22 cellular contexts compared by ENCODE assay signal in the genomic region with DNA sequence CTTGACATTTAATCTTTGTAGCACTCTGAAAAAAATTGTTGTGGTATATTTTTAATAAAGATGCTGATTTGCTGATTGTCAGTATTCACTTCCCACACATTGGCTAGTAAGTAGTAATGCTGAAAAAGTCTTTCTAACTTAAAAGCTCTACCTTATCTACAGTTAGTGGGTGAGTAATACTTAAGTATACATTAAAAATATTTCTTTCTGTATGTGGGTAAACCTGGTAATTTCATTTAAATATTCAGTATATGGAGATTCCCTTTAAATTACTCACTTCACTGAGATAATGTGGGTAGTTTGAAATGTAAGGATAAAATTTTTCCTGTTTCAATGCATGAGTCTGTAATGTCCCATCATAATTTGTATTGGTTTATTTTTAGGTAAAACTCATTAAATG.
"Had no signal": no experiment of that assay in that cellular context is flagged by ENCODE, and none has a peak within 500 bp of the region (broad histone marks: within the 10 kb centered on the region; RNA-seq: fewer than 3 reads in every experiment).

No MANE protein-coding gene starts in this region.

- ATAC-seq: effector memory CD8-positive, alpha-beta T cell; esophagus mucosa; foreskin keratinocyte; gastroesophageal sphincter; left cardiac atrium; left lung; left ventricle myocardium superior; lower lobe of right lung; mucosa of descending colon; naive thymus-derived CD8-positive, alpha-beta T cell had no signal

- H3K4me2 ChIP-seq: hepatocyte had no signal

- H3K27me3 Mint-ChIP-seq: dendritic cell treated with granulocyte-macrophage colony-stimulating factor and Interleukin-4, amounts not matched to agents 40 ng/mL and 50 ng/mL, for 4 days; effector memory CD8-positive, alpha-beta T cell; naive B cell; naive thymus-derived CD8-positive, alpha-beta T cell had no signal

- H3K9me3 Mint-ChIP-seq: dendritic cell treated with granulocyte-macrophage colony-stimulating factor and Interleukin-4, amounts not matched to agents 40 ng/mL and 50 ng/mL, for 4 days; effector memory CD8-positive, alpha-beta T cell; endodermal cell; mesothelial cell of epicardium; naive B cell; naive thymus-derived CD8-positive, alpha-beta T cell had no signal

- H2AFZ ChIP-seq: hepatocyte had no signal

- H3K27me3 ChIP-seq: colonic mucosa, esophagus squamous epithelium, foreskin keratinocyte, gastroesophageal sphincter, heart left ventricle, hepatocyte, left lung had no signal

- H3K4me3 ChIP-seq: colonic mucosa, esophagus squamous epithelium, gastroesophageal sphincter, heart left ventricle, hepatocyte, left lung, lower lobe of right lung, mucosa of descending colon had no signal

- H3K9me3 ChIP-seq: colonic mucosa, esophagus squamous epithelium, gastroesophageal sphincter, heart left ventricle, left lung, lower lobe of right lung, mucosa of descending colon had no signal

- H3K4me3 Mint-ChIP-seq: dendritic cell treated with granulocyte-macrophage colony-stimulating factor and Interleukin-4, amounts not matched to agents 40 ng/mL and 50 ng/mL, for 4 days; effector memory CD8-positive, alpha-beta T cell; endodermal cell; mesothelial cell of epicardium; naive B cell; naive thymus-derived CD8-positive, alpha-beta T cell had no signal

- H3K4me1 ChIP-seq: colonic mucosa had no signal

- DNase-seq: colonic mucosa; cortex of kidney; effector CD8-positive, alpha-beta T cell; effector memory CD8-positive, alpha-beta T cell; endodermal cell; erythroblast; esophagus squamous epithelium; foreskin keratinocyte; heart left ventricle; left cardiac atrium; left lung; left ventricle myocardium superior; lower lobe of right lung; mesenchymal stem cell; mucosa of descending colon; naive B cell; naive thymus-derived CD8-positive, alpha-beta T cell had no signal

- H3K27ac Mint-ChIP-seq: dendritic cell treated with granulocyte-macrophage colony-stimulating factor and Interleukin-4, amounts not matched to agents 40 ng/mL and 50 ng/mL, for 4 days; endodermal cell; mesothelial cell of epicardium; naive B cell; naive thymus-derived CD8-positive, alpha-beta T cell had no signal
